Comparison of ENCODE assay signal across 20 cellular contexts in the genomic region with DNA sequence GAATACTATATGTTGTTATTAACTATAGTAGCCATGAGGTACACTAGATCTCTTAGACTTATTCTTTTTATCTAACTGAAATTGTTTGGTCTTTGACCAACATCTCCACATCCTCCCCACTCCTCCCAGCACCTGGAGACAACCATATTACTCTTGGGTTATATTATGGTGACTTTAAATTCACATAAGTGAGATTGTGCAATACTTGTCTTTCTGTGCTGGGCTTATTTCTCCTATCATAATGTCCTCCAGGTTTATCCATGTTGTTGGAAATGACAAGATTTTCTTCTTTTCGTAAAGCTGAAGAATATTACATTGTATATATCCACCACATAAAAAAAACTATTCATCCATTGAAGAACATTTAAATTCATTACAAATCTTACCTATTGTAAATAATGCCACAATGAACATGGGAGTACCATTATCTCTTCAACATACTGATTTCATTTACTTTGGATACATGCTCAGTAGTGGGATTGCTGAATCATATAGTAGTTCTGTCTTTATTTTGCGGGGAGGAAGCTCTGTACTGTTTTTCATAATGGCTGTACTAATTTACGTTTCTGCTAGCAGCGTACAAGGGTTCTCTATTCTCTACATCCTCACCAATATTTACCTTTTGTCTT.
DNase-seq lines count a peak whose midpoint lies in the region; ATAC-seq and TF ChIP-seq lines count a peak whose summit lies in the region.
"Had no signal": no experiment of that assay in that cellular context is flagged by ENCODE, and none has a peak within 500 bp of the region (broad histone marks: within the 10 kb centered on the region; RNA-seq: fewer than 3 reads in every experiment).

No MANE protein-coding gene starts in this region.

- H3K4me1 Mint-ChIP-seq in HFFc6 (ENCODE audit: low read depth) = peaks cover 8% of the 10 kb centered on the region; the same call in 1 of the 2 replicates
- H3K4me1 Mint-ChIP-seq: activated naive CD4-positive, alpha-beta T cell treated with anti-CD3 and anti-CD28 coated beads, Interleukin-2, amount 50 U/mL, for 24 hours; IgD-negative memory B cell; natural killer cell; stimulated activated memory B cell treated with anti-CD40 and anti-IgM and Interleukin-4, amounts not matched to agents 10 μg/mL and 1 μg/mL and 100 μg/mL, for 72 hours had no signal

- H3K79me2 ChIP-seq in fibroblast of lung (ENCODE audit: control insufficient read depth, insufficient read depth, low read length) = no peaks in the 10 kb centered on the region

- H3K9ac ChIP-seq in SK-N-MC (ENCODE audit: insufficient read length) = no peak overlapping the region
- no peak overlapping the region for H3K9ac ChIP-seq in fibroblast of lung (ENCODE audit: insufficient read depth, low read length)

- H3K27ac ChIP-seq in SK-N-MC (peak overlapping the region; percentile 34; the same call in 1 of the 2 replicates), fibroblast of lung (ENCODE audit: insufficient read depth, low read length) (no peak overlapping the region), caudate nucleus (ENCODE audit: low read depth, low read length) (no peak overlapping the region)
- H3K27ac ChIP-seq: coronary artery, esophagus squamous epithelium, right atrium auricular region had no signal

- no peak overlapping the region for H2AFZ ChIP-seq in fibroblast of lung (ENCODE audit: low read length)

- TF ChIP-seq CTCF in fibroblast of lung (conservative IDR thresholded peaks at IDR 0.05 in 1 of 2, IDR thresholded peaks at IDR 0.05 in 1 of 2; ENCODE audit: low read depth in 1 of 2, low read length in 2 of 2) (no peak), HFFc6 (IDR thresholded peaks at IDR 0.05) (no peak)

- DNase-seq in H4 (ENCODE audit: low spot score) = peak; percentile 39
- peak; percentile 77 to 94 for DNase-seq in NCI-H2081 (lab: John Stamatoyannopoulos, UW)
- DNase-seq in SK-N-MC (ENCODE audit: low read depth, low spot score) = peak; percentile 32
- peak; percentile 24 to 75 for DNase-seq in fibroblast of lung (ENCODE audit: low read depth in 2 of 2)
- DNase-seq in LoVo (ENCODE audit: low spot score) = no peak
- no peak for DNase-seq in HFFc6
- DNase-seq in caudate nucleus (lab: John Stamatoyannopoulos, UW) = no peak
- DNase-seq: activated CD8-positive, alpha-beta memory T cell treated with anti-CD3 and anti-CD28 coated beads, Interleukin-2, amount 50 U/mL, for 48 hours; AML-193; DND-41; esophagus squamous epithelium; natural killer cell; NCI-H187; stimulated activated CD4-positive, alpha-beta T cell treated with anti-CD3 and anti-CD28 coated beads, Interleukin-4, amount 100 ng/mL, for 4 hours had no signal

- H3K9me3 ChIP-seq in SK-N-MC (ENCODE audit: low read depth, low read length) = no peaks in the 10 kb centered on the region
- H3K9me3 ChIP-seq in fibroblast of lung (ENCODE audit: control insufficient read depth, insufficient read depth, low read depth, low read length) = no peaks in the 10 kb centered on the region
- H3K9me3 ChIP-seq: esophagus squamous epithelium, right atrium auricular region had no signal

- H3K4me3 ChIP-seq in SK-N-MC (peak overlapping the region; percentile 7; the same call in 1 of the 2 replicates), fibroblast of lung (replicated peaks in 1 of 4; ENCODE audit: control extremely low read depth in 1 of 4, insufficient read depth in 1 of 4, low read depth in 3 of 4, low read length in 4 of 4) (no peak overlapping the region)
- H3K4me3 ChIP-seq: coronary artery, esophagus squamous epithelium, right atrium auricular region had no signal

- no peaks in the 10 kb centered on the region for H3K36me3 Mint-ChIP-seq in HFFc6 (ENCODE audit: low read depth)
- H3K36me3 Mint-ChIP-seq: activated naive CD4-positive, alpha-beta T cell treated with anti-CD3 and anti-CD28 coated beads, Interleukin-2, amount 50 U/mL, for 24 hours; IgD-negative memory B cell; natural killer cell; stimulated activated memory B cell treated with anti-CD40 and anti-IgM and Interleukin-4, amounts not matched to agents 10 μg/mL and 1 μg/mL and 100 μg/mL, for 72 hours had no signal

- H4K20me1 ChIP-seq in fibroblast of lung (ENCODE audit: control insufficient read depth, extremely low read depth, insufficient read depth, low read length) = no peaks in the 10 kb centered on the region

- H3K4me2 ChIP-seq in fibroblast of lung (ENCODE audit: extremely low read depth, insufficient read depth, low read length) = no peak overlapping the region

- no peaks in the 10 kb centered on the region for H3K4me1 ChIP-seq in fibroblast of lung (ENCODE audit: control insufficient read depth, extremely low read depth, insufficient read depth, low read length)
- H3K4me1 ChIP-seq: esophagus squamous epithelium had no signal

- H3K27me3 ChIP-seq in fibroblast of lung (ENCODE audit: control insufficient read depth, insufficient read depth, low read length) = no peaks in the 10 kb centered on the region
- H3K27me3 ChIP-seq: esophagus squamous epithelium, right atrium auricular region had no signal

- no peaks in the 10 kb centered on the region for H3K9me3 Mint-ChIP-seq in HFFc6
- H3K9me3 Mint-ChIP-seq: stimulated activated memory B cell treated with anti-CD40 and anti-IgM and Interleukin-4, amounts not matched to agents 10 μg/mL and 1 μg/mL and 100 μg/mL, for 72 hours had no signal

- H3K27ac Mint-ChIP-seq in HFFc6 = no peak overlapping the region
- H3K27ac Mint-ChIP-seq: activated naive CD4-positive, alpha-beta T cell treated with anti-CD3 and anti-CD28 coated beads, Interleukin-2, amount 50 U/mL, for 24 hours; IgD-negative memory B cell; natural killer cell; stimulated activated memory B cell treated with anti-CD40 and anti-IgM and Interleukin-4, amounts not matched to agents 10 μg/mL and 1 μg/mL and 100 μg/mL, for 72 hours had no signal

- H3K27me3 Mint-ChIP-seq in HFFc6 (ENCODE audit: insufficient read depth) = no peaks in the 10 kb centered on the region
- H3K27me3 Mint-ChIP-seq: activated naive CD4-positive, alpha-beta T cell treated with anti-CD3 and anti-CD28 coated beads, Interleukin-2, amount 50 U/mL, for 24 hours; IgD-negative memory B cell; stimulated activated memory B cell treated with anti-CD40 and anti-IgM and Interleukin-4, amounts not matched to agents 10 μg/mL and 1 μg/mL and 100 μg/mL, for 72 hours had no signal

- H3K36me3 ChIP-seq in SK-N-MC (ENCODE audit: insufficient read depth, low read length) (no peaks in the 10 kb centered on the region), fibroblast of lung (ENCODE audit: control insufficient read depth, insufficient read depth, low read length) (no peaks in the 10 kb centered on the region)
- H3K36me3 ChIP-seq: esophagus squamous epithelium, right atrium auricular region had no signal

- ATAC-seq in activated CD4-positive, CD25-positive, alpha-beta regulatory T cell treated with anti-CD3 and anti-CD28 coated beads, Interleukin-2, amount 50 U/mL, for 24 hours = no peak
- ATAC-seq: natural killer cell; stimulated activated memory B cell treated with anti-CD40 and anti-IgM and Interleukin-4, amounts not matched to agents 10 μg/mL and 1 μg/mL and 100 μg/mL, for 72 hours had no signal

- no peak overlapping the region for H3K4me3 Mint-ChIP-seq in HFFc6
- H3K4me3 Mint-ChIP-seq: activated naive CD4-positive, alpha-beta T cell treated with anti-CD3 and anti-CD28 coated beads, Interleukin-2, amount 50 U/mL, for 24 hours; IgD-negative memory B cell; natural killer cell; stimulated activated memory B cell treated with anti-CD40 and anti-IgM and Interleukin-4, amounts not matched to agents 10 μg/mL and 1 μg/mL and 100 μg/mL, for 72 hours had no signal

Comparison
In these comparisons a context has a peak if more than half of its experiments do, and no peak if none do; other contexts are left out.
1. DNase-seq: peak in H4 (single experiment), NCI-H2081 (2 of 2), SK-N-MC (single experiment) and fibroblast of lung (2 of 2); none in LoVo (single experiment), HFFc6 (single experiment) and caudate nucleus (0 of 61).